1 cellular context compared by ENCODE assay signal in the genomic region with DNA sequence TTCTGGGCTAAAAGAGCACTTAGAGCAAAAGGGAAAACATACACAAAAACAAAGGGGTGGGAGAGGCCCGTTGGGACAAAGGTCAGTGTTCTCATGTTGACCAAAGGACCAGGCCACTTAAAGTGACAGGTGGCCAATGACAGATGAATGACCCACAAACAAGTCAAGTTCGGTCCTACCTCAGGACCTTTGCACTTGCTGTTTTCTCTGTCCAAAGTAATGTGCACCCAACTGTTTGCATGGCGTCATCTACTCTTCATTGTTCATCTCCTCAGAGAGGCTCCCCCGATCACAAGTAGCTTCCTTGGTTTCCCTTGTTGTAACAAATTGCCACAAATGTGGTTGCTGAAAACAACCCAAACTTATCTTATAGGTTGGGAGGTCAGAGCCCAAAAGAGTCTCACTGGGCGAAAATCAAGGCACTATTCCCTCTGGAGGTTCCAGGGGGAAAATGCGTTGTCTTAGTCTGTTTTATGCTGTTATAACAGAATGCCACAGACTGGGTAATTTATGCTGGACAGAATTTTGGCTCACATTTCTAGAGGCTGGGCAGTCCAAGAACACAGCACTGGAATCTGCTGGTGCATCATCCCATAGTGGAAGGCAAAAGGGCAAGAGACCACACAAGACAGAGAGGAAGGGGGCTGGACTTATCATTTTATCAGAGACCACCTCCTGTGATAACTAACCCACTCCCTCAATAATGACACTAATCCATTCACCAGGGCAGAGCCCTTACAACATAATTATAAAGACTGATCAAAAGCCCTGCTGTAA.
TF ChIP-seq lines count a peak whose summit lies in the region.

No MANE protein-coding gene starts in this region.

TF ChIP-seq in HepG2, 621 proteins besides CTCF, POLR2A, EP300 and RAD21 (continued from another document and continues in another):
- TF ChIP-seq, protein P1, sequence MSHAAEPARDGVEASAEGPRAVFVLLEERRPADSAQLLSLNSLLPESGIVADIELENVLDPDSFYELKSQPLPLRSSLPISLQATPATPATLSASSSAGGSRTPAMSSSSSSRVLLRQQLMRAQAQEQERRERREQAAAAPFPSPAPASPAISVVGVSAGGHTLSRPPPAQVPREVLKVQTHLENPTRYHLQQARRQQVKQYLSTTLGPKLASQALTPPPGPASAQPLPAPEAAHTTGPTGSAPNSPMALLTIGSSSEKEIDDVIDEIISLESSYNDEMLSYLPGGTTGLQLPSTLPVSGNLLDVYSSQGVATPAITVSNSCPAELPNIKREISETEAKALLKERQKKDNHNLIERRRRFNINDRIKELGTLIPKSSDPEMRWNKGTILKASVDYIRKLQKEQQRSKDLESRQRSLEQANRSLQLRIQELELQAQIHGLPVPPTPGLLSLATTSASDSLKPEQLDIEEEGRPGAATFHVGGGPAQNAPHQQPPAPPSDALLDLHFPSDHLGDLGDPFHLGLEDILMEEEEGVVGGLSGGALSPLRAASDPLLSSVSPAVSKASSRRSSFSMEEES (CRISPR knock-in tag; IDR thresholded peaks at IDR 0.05) = no peak
- TF ChIP-seq ZNF558 (CRISPR knock-in tag; IDR thresholded peaks at IDR 0.05; ENCODE audit: borderline replicate concordance) (no peak), ZNF496 (CRISPR knock-in tag; IDR thresholded peaks at IDR 0.05; ENCODE audit: insufficient replicate concordance) (no peak), MYPOP (CRISPR knock-in tag; IDR thresholded peaks at IDR 0.05) (peak; percentile 59; the same call in 1 of the 2 replicates), ZNF232 (CRISPR knock-in tag; IDR thresholded peaks at IDR 0.05; ENCODE audit: borderline replicate concordance) (peak; percentile 70; the same call in 1 of the 2 replicates), DNMT3B (CRISPR knock-in tag; conservative IDR thresholded peaks at IDR 0.05) (no peak), ZNF574 (CRISPR knock-in tag; IDR thresholded peaks at IDR 0.05) (peak; percentile 75), CREB1 (IDR thresholded peaks at IDR 0.05) (no peak), CREB1 (CRISPR knock-in tag; IDR thresholded peaks at IDR 0.05) (no peak), TEF (CRISPR knock-in tag; IDR thresholded peaks at IDR 0.05) (no peak), ZNF589 (CRISPR knock-in tag; conservative IDR thresholded peaks at IDR 0.05) (no peak), ZNF274 (CRISPR knock-in tag; IDR thresholded peaks at IDR 0.05) (no peak), DMAP1 (CRISPR knock-in tag; IDR thresholded peaks at IDR 0.05) (peak; percentile 38; the same call in 1 of the 2 replicates), ZNF570 (CRISPR knock-in tag; IDR thresholded peaks at IDR 0.05; ENCODE audit: borderline replicate concordance) (no peak), PBX2 (CRISPR knock-in tag; IDR thresholded peaks at IDR 0.05) (peak; percentile 64; the same call in 1 of the 2 replicates), DPF2 (CRISPR knock-in tag; IDR thresholded peaks at IDR 0.05; ENCODE audit: borderline replicate concordance, low read depth) (peak; percentile 57; the same call in 1 of the 2 replicates), ZBTB33 (CRISPR knock-in tag; IDR thresholded peaks at IDR 0.05) (0 out of 2 replicates have a peak, but pooled peaks have one; percentile 32), ZNF343 (CRISPR knock-in tag; IDR thresholded peaks at IDR 0.05) (0 out of 2 replicates have a peak, but pooled peaks have one; percentile 47), ZNF24 (IDR thresholded peaks at IDR 0.05) (0 out of 2 replicates have a peak, but pooled peaks have one; percentile 35), ZFP41 (CRISPR knock-in tag; IDR thresholded peaks at IDR 0.05; ENCODE audit: borderline replicate concordance) (no peak), NR2F2 (IDR thresholded peaks at IDR 0.05; ENCODE audit: borderline replicate concordance, low read depth) (peak; percentile 64; the same call in 1 of the 2 replicates), GABPB1 (CRISPR knock-in tag; IDR thresholded peaks at IDR 0.05) (no peak), FOXP1 (IDR thresholded peaks at IDR 0.05) (0 out of 2 replicates have a peak, but pooled peaks have one; percentile 27), FOXP1 (CRISPR knock-in tag; IDR thresholded peaks at IDR 0.05) (peak; percentile 90), TGIF2 (CRISPR knock-in tag; IDR thresholded peaks at IDR 0.05) (peak; percentile 31; the same call in 1 of the 2 replicates), ATRX (CRISPR knock-in tag; IDR thresholded peaks at IDR 0.05; ENCODE audit: borderline replicate concordance) (no peak), ZNF251 (CRISPR knock-in tag; IDR thresholded peaks at IDR 0.05) (no peak), ZNF562 (CRISPR knock-in tag; IDR thresholded peaks at IDR 0.05; ENCODE audit: borderline replicate concordance) (no peak), HES4 (CRISPR knock-in tag; IDR thresholded peaks at IDR 0.05; ENCODE audit: borderline replicate concordance) (no peak), ADNP (CRISPR knock-in tag; IDR thresholded peaks at IDR 0.05) (peak; percentile 97), ZNF557 (CRISPR knock-in tag; IDR thresholded peaks at IDR 0.05) (0 out of 2 replicates have a peak, but pooled peaks have one; percentile 44), THRA (CRISPR knock-in tag; IDR thresholded peaks at IDR 0.05; ENCODE audit: borderline replicate concordance) (peak; percentile 75; the same call in 1 of the 2 replicates), ZNF547 (CRISPR knock-in tag; IDR thresholded peaks at IDR 0.05) (no peak), ZNF12 (CRISPR knock-in tag; IDR thresholded peaks at IDR 0.05) (no peak), KAT7 (CRISPR knock-in tag; IDR thresholded peaks at IDR 0.05; ENCODE audit: borderline replicate concordance) (no peak; the same call in 1 of the 2 replicates), ZNF556 (CRISPR knock-in tag; IDR thresholded peaks at IDR 0.05; ENCODE audit: borderline replicate concordance) (peak; percentile 61; the same call in 1 of the 2 replicates), RBM22 (optimal IDR thresholded peaks at IDR 0.05; ENCODE audit: low read length) (no peak)
- TF ChIP-seq, protein P2, sequence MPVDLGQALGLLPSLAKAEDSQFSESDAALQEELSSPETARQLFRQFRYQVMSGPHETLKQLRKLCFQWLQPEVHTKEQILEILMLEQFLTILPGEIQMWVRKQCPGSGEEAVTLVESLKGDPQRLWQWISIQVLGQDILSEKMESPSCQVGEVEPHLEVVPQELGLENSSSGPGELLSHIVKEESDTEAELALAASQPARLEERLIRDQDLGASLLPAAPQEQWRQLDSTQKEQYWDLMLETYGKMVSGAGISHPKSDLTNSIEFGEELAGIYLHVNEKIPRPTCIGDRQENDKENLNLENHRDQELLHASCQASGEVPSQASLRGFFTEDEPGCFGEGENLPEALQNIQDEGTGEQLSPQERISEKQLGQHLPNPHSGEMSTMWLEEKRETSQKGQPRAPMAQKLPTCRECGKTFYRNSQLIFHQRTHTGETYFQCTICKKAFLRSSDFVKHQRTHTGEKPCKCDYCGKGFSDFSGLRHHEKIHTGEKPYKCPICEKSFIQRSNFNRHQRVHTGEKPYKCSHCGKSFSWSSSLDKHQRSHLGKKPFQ (CRISPR knock-in tag; IDR thresholded peaks at IDR 0.05; ENCODE audit: insufficient replicate concordance) = no peak
- TF ChIP-seq, protein P3, sequence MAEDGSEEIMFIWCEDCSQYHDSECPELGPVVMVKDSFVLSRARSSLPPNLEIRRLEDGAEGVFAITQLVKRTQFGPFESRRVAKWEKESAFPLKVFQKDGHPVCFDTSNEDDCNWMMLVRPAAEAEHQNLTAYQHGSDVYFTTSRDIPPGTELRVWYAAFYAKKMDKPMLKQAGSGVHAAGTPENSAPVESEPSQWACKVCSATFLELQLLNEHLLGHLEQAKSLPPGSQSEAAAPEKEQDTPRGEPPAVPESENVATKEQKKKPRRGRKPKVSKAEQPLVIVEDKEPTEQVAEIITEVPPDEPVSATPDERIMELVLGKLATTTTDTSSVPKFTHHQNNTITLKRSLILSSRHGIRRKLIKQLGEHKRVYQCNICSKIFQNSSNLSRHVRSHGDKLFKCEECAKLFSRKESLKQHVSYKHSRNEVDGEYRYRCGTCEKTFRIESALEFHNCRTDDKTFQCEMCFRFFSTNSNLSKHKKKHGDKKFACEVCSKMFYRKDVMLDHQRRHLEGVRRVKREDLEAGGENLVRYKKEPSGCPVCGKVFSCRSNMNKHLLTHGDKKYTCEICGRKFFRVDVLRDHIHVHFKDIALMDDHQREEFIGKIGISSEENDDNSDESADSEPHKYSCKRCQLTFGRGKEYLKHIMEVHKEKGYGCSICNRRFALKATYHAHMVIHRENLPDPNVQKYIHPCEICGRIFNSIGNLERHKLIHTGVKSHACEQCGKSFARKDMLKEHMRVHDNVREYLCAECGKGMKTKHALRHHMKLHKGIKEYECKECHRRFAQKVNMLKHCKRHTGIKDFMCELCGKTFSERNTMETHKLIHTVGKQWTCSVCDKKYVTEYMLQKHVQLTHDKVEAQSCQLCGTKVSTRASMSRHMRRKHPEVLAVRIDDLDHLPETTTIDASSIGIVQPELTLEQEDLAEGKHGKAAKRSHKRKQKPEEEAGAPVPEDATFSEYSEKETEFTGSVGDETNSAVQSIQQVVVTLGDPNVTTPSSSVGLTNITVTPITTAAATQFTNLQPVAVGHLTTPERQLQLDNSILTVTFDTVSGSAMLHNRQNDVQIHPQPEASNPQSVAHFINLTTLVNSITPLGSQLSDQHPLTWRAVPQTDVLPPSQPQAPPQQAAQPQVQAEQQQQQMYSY (CRISPR knock-in tag; IDR thresholded peaks at IDR 0.05) = no peak
- TF ChIP-seq, protein P4, sequence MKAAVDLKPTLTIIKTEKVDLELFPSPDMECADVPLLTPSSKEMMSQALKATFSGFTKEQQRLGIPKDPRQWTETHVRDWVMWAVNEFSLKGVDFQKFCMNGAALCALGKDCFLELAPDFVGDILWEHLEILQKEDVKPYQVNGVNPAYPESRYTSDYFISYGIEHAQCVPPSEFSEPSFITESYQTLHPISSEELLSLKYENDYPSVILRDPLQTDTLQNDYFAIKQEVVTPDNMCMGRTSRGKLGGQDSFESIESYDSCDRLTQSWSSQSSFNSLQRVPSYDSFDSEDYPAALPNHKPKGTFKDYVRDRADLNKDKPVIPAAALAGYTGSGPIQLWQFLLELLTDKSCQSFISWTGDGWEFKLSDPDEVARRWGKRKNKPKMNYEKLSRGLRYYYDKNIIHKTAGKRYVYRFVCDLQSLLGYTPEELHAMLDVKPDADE (CRISPR knock-in tag; IDR thresholded peaks at IDR 0.05) = no peak
